Comparison of ENCODE assay signal across 8 cellular contexts in genomic region chr7:4792537-4793126, GRCh38. TPM values are rescaled to one million over a fixed set of nuclear protein-coding genes. Genes with fewer than 3 reads are reported as not detected.
DNase-seq lines count a peak whose midpoint lies in the region; ATAC-seq and TF ChIP-seq lines count a peak whose summit lies in the region.

No MANE protein-coding gene starts in this region.

- no peak for TF ChIP-seq CTCF in heart right ventricle (IDR thresholded peaks at IDR 0.05)

- no peak for DNase-seq in heart right ventricle
- DNase-seq in sciatic nerve (ENCODE audit: low spot score) = peak; percentile 75
- no peak for DNase-seq in GF-D8 (lab: John Stamatoyannopoulos, UW)
- DNase-seq in DMS53 treated with DMSO at 0.1 percent for 48 hours (lab: John Stamatoyannopoulos, UW; ENCODE audit: unreplicated experiment) = no peak

- no peaks in the 10 kb centered on the region for H3K9me3 Mint-ChIP-seq in activated T-helper 17 cell treated with anti-CD3 and anti-CD28 coated beads, Interleukin-2, amount 50 U/mL, for 72 hours

- H3K27me3 Mint-ChIP-seq in activated T-helper 17 cell treated with anti-CD3 and anti-CD28 coated beads, Interleukin-2, amount 50 U/mL, for 72 hours = no peaks in the 10 kb centered on the region

- H3K4me3 Mint-ChIP-seq in activated T-helper 17 cell treated with anti-CD3 and anti-CD28 coated beads, Interleukin-2, amount 50 U/mL, for 72 hours = no peak overlapping the region

- no peak overlapping the region for H3K27ac Mint-ChIP-seq in activated T-helper 17 cell treated with anti-CD3 and anti-CD28 coated beads, Interleukin-2, amount 50 U/mL, for 72 hours

- peak overlapping the region in 4 of 10 donors; percentile 12 to 69 (median 56) for H3K27ac ChIP-seq in heart right ventricle

- H3K4me1 Mint-ChIP-seq in activated T-helper 17 cell treated with anti-CD3 and anti-CD28 coated beads, Interleukin-2, amount 50 U/mL, for 72 hours = no peaks in the 10 kb centered on the region

- H3K27me3 ChIP-seq in heart right ventricle = no peaks in the 10 kb centered on the region

- peak; percentile 27 for ATAC-seq in GM18861 (IDR thresholded peaks at IDR 0.05; ENCODE audit: unreplicated experiment)
- ATAC-seq in activated T-helper 17 cell treated with anti-CD3 and anti-CD28 coated beads, Interleukin-2, amount 50 U/mL, for 72 hours (replicated peaks) = peak; percentile 28
- peak; percentile 3 to 38 (median 28) for ATAC-seq in heart right ventricle
- ATAC-seq in sciatic nerve = peak; percentile 46
- ATAC-seq in GM18907 (IDR thresholded peaks at IDR 0.05; ENCODE audit: unreplicated experiment) = no peak
- ATAC-seq in GM19397 (IDR thresholded peaks at IDR 0.05; ENCODE audit: unreplicated experiment) = no peak

- peak overlapping the region in 9 of 10 donors; percentile 18 to 56 (median 51) for H3K4me3 ChIP-seq in heart right ventricle

- peaks cover 0 to 48% (median 23%) of the 10 kb centered on the region in 9 donors for H3K36me3 ChIP-seq in heart right ventricle

- peaks cover 0 to 20% (median 7%) of the 10 kb centered on the region in 9 donors for H3K4me1 ChIP-seq in heart right ventricle

- peaks cover 27% of the 10 kb centered on the region for H3K36me3 Mint-ChIP-seq in activated T-helper 17 cell treated with anti-CD3 and anti-CD28 coated beads, Interleukin-2, amount 50 U/mL, for 72 hours (ENCODE audit: low read depth)

- WGBS in heart right ventricle, 2 donors = 33 to 44% methylated on average over 47 of the region's 47 CpGs

- no peaks in the 10 kb centered on the region for H3K9me3 ChIP-seq in heart right ventricle

- intact Hi-C loops in heart right ventricle (cut with DNase I) = loop anchor here in 5 of 10 donors (10.0 kb wide), 2 partner anchors 82 to 292 kb away; no protein-coding TSS in a partner anchor
- intact Hi-C loops in sciatic nerve (cut with DNase I) = loop anchor here (5.0 kb wide), 1 partner anchor 295 kb away; no protein-coding TSS in a partner anchor

RNA-seq across cellular contexts. Expression of gene AP5Z1, which starts 17.2 kb away (rescaled TPM):
- total RNA-seq in activated T-helper 17 cell treated with anti-CD3 and anti-CD28 coated beads, Interleukin-2, amount 50 U/mL, for 72 hours = 10 to 100 TPM; 38.7 to 51.9 TPM
- total RNA-seq in heart right ventricle = 10 to 100 TPM in 7 of 10 donors, 1 to 10 TPM in 3; 8.5 to 16.7 (median 12.4) TPM
- 10 to 100 TPM; 20.0 to 30.9 TPM for polyA plus RNA-seq in heart right ventricle
- total RNA-seq in sciatic nerve = 36.2 TPM

Comparison
In these comparisons a context has a peak if more than half of its experiments do, and no peak if none do; other contexts are left out.
1. ATAC-seq: peak in GM18861 (single experiment), activated T-helper 17 cell treated with anti-CD3 and anti-CD28 coated beads, Interleukin-2, amount 50 U/mL, for 72 hours (single experiment), heart right ventricle (8 of 8) and sciatic nerve (single experiment); none in GM18907 (single experiment) and GM19397 (single experiment).